Comparison of ENCODE assay signal across 24 cellular contexts in the genomic region with DNA sequence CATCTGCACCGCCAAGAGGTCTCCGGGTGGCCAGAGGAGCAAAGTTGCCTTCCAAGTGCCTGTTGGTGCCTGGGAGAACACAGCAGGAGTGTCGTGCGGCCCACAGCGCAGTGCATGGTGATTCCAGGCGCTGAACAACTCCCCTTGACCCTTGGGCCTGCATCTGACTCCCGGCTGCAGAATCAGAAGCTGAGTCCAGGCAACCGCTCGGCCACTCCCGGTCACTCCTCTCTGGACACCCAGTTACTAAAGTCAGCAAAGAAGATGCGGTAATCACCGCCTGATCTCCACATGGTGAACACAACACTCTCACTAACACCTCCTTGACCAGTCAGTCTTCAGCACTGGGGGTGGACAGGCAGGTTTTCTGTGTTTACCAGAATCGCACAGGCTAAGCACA. TPM values are rescaled to one million over a fixed set of nuclear protein-coding genes. Genes with fewer than 3 reads are reported as not detected.
DNase-seq lines count a peak whose midpoint lies in the region; ATAC-seq, FAIRE-seq and TF ChIP-seq lines count a peak whose summit lies in the region.
"Had no signal": no experiment of that assay in that cellular context is flagged by ENCODE, and none has a peak within 500 bp of the region (broad histone marks: within the 10 kb centered on the region; RNA-seq: fewer than 3 reads in every experiment).

No MANE protein-coding gene starts in this region.

- peak in 2 of 3 donors; percentile 24 to 52 for DNase-seq in right lobe of liver
- no peak for DNase-seq in HepG2 (ENCODE audit: low spot score)
- no peak for DNase-seq in lower lobe of right lung
- DNase-seq in neural crest cell (ENCODE audit: low read depth, low spot score), result no peak
- DNase-seq in HT-29 (ENCODE audit: low spot score), result no peak
- no peak for DNase-seq in NCI-H69 (lab: John Stamatoyannopoulos, UW)
- DNase-seq: 8988T; CD4-positive, CD25-positive, alpha-beta regulatory T cell; CD8-positive, alpha-beta memory T cell; COR-L47; DMS 273 treated with DMSO at 0.1 percent for 48 hours; DMS53; DND-41; HCEC 1CT had no signal

- TF ChIP-seq RAD21 in HepG2 (CRISPR knock-in tag; IDR thresholded peaks at IDR 0.05), result no peak

- H3K27ac Mint-ChIP-seq in neural crest cell (ENCODE audit: unreplicated experiment), result peak overlapping the region; percentile 84
- H3K27ac Mint-ChIP-seq: CD4-positive, CD25-positive, alpha-beta regulatory T cell; GM23338 had no signal

- H3K9me3 ChIP-seq in right lobe of liver (no peaks in the 10 kb centered on the region), HepG2 (ENCODE audit: low read length) (no peaks in the 10 kb centered on the region), lower lobe of right lung (no peaks in the 10 kb centered on the region)
- H3K9me3 ChIP-seq: BLaER1 treated with 17β-estradiol and CSF1 and Interleukin-3, amounts not matched to agents 10 nM and 100 nM had no signal

- TF ChIP-seq CTCF in right lobe of liver (IDR thresholded peaks at IDR 0.05) (no peak), HepG2 (CRISPR knock-in tag; IDR thresholded peaks at IDR 0.05) (no peak), lower lobe of right lung (IDR thresholded peaks at IDR 0.05) (no peak), neural crest cell (conservative IDR thresholded peaks at IDR 0.05) (no peak)

- no TSS peak for BruUV-seq in HepG2 (replicated peaks; lab: Mats Ljungman, UMichigan)

- in situ Hi-C loops in HepG2 (cut with HindIII; ENCODE audit: extremely low pct_ligation_motif_present, low pct_unique_long_range_greater_than_20kb), result no loop called here

- H3K4me3 ChIP-seq in right lobe of liver (no peak overlapping the region), HepG2 (replicated peaks in 1 of 3; ENCODE audit: insufficient read depth in 1 of 3, low read depth in 2 of 3, low read length in 3 of 3) (no peak overlapping the region), lower lobe of right lung (no peak overlapping the region)
- H3K4me3 ChIP-seq: BLaER1 treated with 17β-estradiol and CSF1 and Interleukin-3, amounts not matched to agents 10 nM and 100 nM; GM23338 had no signal

- H4K20me1 ChIP-seq in HepG2 (ENCODE audit: insufficient read depth, low read length), result no peaks in the 10 kb centered on the region

- no peaks in the 10 kb centered on the region for H3K79me2 ChIP-seq in HepG2 (ENCODE audit: insufficient read depth, low read length)

- no peak overlapping the region for H3K27ac ChIP-seq in right lobe of liver
- H3K27ac ChIP-seq in HepG2 (ENCODE audit: extremely low read length, insufficient read depth, low read length), result no peak overlapping the region
- H3K27ac ChIP-seq in lower lobe of right lung, result no peak overlapping the region
- H3K27ac ChIP-seq: BLaER1 treated with 17β-estradiol and CSF1 and Interleukin-3, amounts not matched to agents 10 nM and 100 nM had no signal

- no peak overlapping the region for H3K4me3 Mint-ChIP-seq in neural crest cell
- H3K4me3 Mint-ChIP-seq: GM23338 had no signal

- no peak for TF ChIP-seq POLR2A in right lobe of liver (IDR thresholded peaks at IDR 0.05)
- TF ChIP-seq POLR2A in HepG2 (IDR thresholded peaks at IDR 0.05; ENCODE audit: insufficient read depth in 1 of 2, low read depth in 2 of 2, low read length in 2 of 2), result no peak

- CTCF ChIA-PET in HepG2 (lab: Yijun Ruan, JAX; ENCODE audit: low intra/inter-chr PET ratio, low total read pairs), result no interaction called here

- H3K36me3 ChIP-seq in right lobe of liver, result no peaks in the 10 kb centered on the region
- H3K36me3 ChIP-seq in HepG2 (replicated peaks in 1 of 2; ENCODE audit: control insufficient read depth in 1 of 2, insufficient read depth in 2 of 2, low read length in 2 of 2), result peaks cover 0 to 9% of the 10 kb centered on the region in 2 experiments; a peak in 3 of 5 replicates
- H3K36me3 ChIP-seq in lower lobe of right lung, result no peaks in the 10 kb centered on the region

- H3K36me3 Mint-ChIP-seq in neural crest cell (ENCODE audit: low read depth), result peaks cover 54% of the 10 kb centered on the region

- H3K4me1 ChIP-seq in right lobe of liver, result peaks cover 0 to 6% (median 0%) of the 10 kb centered on the region in 4 donors
- H3K4me1 ChIP-seq in HepG2 (ENCODE audit: insufficient read depth, low read length), result peaks cover 11% of the 10 kb centered on the region
- no peaks in the 10 kb centered on the region for H3K4me1 ChIP-seq in lower lobe of right lung

- TF ChIP-seq EP300 in HepG2 (IDR thresholded peaks at IDR 0.05; ENCODE audit: low read depth in 2 of 2, low read length in 2 of 2) (no peak), HepG2 (CRISPR knock-in tag; IDR thresholded peaks at IDR 0.05; ENCODE audit: borderline replicate concordance) (no peak)

- no peaks in the 10 kb centered on the region for H3K9me3 Mint-ChIP-seq in neural crest cell
- H3K9me3 Mint-ChIP-seq: CD4-positive, CD25-positive, alpha-beta regulatory T cell; CD8-positive, alpha-beta memory T cell had no signal

- peaks cover 8% of the 10 kb centered on the region for H3K4me1 Mint-ChIP-seq in neural crest cell
- H3K4me1 Mint-ChIP-seq: CD4-positive, CD25-positive, alpha-beta regulatory T cell had no signal

- WGBS in right lobe of liver (ENCODE audit: insufficient coverage, low coverage, low lambda C conversion rate, missing lambda C conversion rate), result 90% methylated on average over 2 of the region's 13 CpGs
- 95% methylated on average over 13 of the region's 13 CpGs for WGBS in HepG2 (ENCODE audit: low lambda C conversion rate)

- H2AFZ ChIP-seq in HepG2 (ENCODE audit: low read length), result no peak overlapping the region
- H2AFZ ChIP-seq: GM23338 had no signal

- POLR2A ChIA-PET in HepG2 (lab: Yijun Ruan, JAX), result no interaction called here

- intact Hi-C loops in right lobe of liver (cut with DNase I) (no loop called here), HepG2 (cut with micrococcal nuclease; ENCODE audit: unreplicated experiment) (no loop called here), lower lobe of right lung (cut with DNase I) (no loop called here)

- peak; percentile 41 to 73 (median 51) for ATAC-seq in right lobe of liver
- ATAC-seq in HepG2, result no peak
- ATAC-seq in lower lobe of right lung, result peak; percentile 23 to 56
- ATAC-seq in HG03045 (IDR thresholded peaks at IDR 0.05; ENCODE audit: unreplicated experiment), result no peak
- no peak for ATAC-seq in HG02981 (IDR thresholded peaks at IDR 0.05; ENCODE audit: unreplicated experiment)
- ATAC-seq: GM23338 had no signal

- H3K4me2 ChIP-seq in HepG2 (ENCODE audit: low read depth, low read length), result no peak overlapping the region
- H3K4me2 ChIP-seq: BLaER1 treated with 17β-estradiol and CSF1 and Interleukin-3, amounts not matched to agents 10 nM and 100 nM; GM23338 had no signal

- no peaks in the 10 kb centered on the region for H3K27me3 Mint-ChIP-seq in neural crest cell (ENCODE audit: low read depth)
- H3K27me3 Mint-ChIP-seq: CD4-positive, CD25-positive, alpha-beta regulatory T cell; CD8-positive, alpha-beta memory T cell had no signal

- no peak for FAIRE-seq in HepG2 (lab: Jason Lieb, UNC)
- FAIRE-seq: G401.6, GM12892, GM18507, H54 had no signal

- no peaks in the 10 kb centered on the region for H3K27me3 ChIP-seq in right lobe of liver
- H3K27me3 ChIP-seq in HepG2 (ENCODE audit: control insufficient read depth in 1 of 2, insufficient read depth in 2 of 2, low read length in 2 of 2), result no peaks in the 10 kb centered on the region
- no peaks in the 10 kb centered on the region for H3K27me3 ChIP-seq in lower lobe of right lung (ENCODE audit: low read depth)

- H3K9ac ChIP-seq in HepG2 (ENCODE audit: insufficient read depth, low read depth, low read length), result no peak overlapping the region
- H3K9ac ChIP-seq: BLaER1 treated with 17β-estradiol and CSF1 and Interleukin-3, amounts not matched to agents 10 nM and 100 nM had no signal

RNA-seq across cellular contexts. Expression of gene SCD, which starts 35.5 kb away (rescaled TPM):
- total RNA-seq in right lobe of liver (100 to 1,000 TPM in 4 of 6 experiments, 10 to 100 TPM in 2; 38.3 to 599 (median 220) TPM), HepG2 (2016; rRNA removed; fragmentation: Illumina TruSeq; extraction: Trizol) (338 and 492 TPM in 2 replicates), lower lobe of right lung (327 TPM), neural crest cell (969 and 975 TPM in 2 replicates)
- total RNA-seq in HepG2 (2016; cell fraction: cytosol; rRNA removed; fragmentation: Illumina TruSeq; extraction: Trizol; ENCODE audit: low read depth), result 31.9 and 37.2 TPM in 2 replicates
- total RNA-seq in HepG2 (2016; cell fraction: insoluble cytoplasmic fraction; rRNA removed; fragmentation: Illumina TruSeq; extraction: Trizol), result 303 and 473 TPM in 2 replicates
- 175 and 195 TPM in 2 replicates for total RNA-seq in HepG2 (2016; cell fraction: membrane; rRNA removed; fragmentation: Illumina TruSeq; extraction: Trizol)
- total RNA-seq in HepG2 (2016; cell fraction: nucleus; rRNA removed; fragmentation: Illumina TruSeq; extraction: Trizol), result 532 and 631 TPM in 2 replicates
- polyA plus RNA-seq in HepG2 (2011; rRNA removed), result 512 and 596 TPM in 2 replicates
- 368 and 565 TPM in 2 replicates for polyA plus RNA-seq in HepG2 (2011; cell fraction: cytosol; rRNA removed)
- 147 and 228 TPM in 2 replicates for polyA plus RNA-seq in HepG2 (2011; cell fraction: nucleus; rRNA removed)
- 585 and 769 TPM in 2 replicates for polyA plus RNA-seq in HepG2 (2012)
- 36.1 and 38.4 TPM in 2 replicates for polyA plus RNA-seq in HepG2 (2016; cell fraction: cytosol; fragmentation: Illumina TruSeq; extraction: Trizol; ENCODE audit: low read depth)
- polyA plus RNA-seq in HepG2 (2016; cell fraction: insoluble cytoplasmic fraction; fragmentation: Illumina TruSeq; extraction: Trizol; ENCODE audit: low read depth), result 315 and 357 TPM in 2 replicates
- polyA plus RNA-seq in HepG2 (2016; cell fraction: membrane; fragmentation: Illumina TruSeq; extraction: Trizol; ENCODE audit: low read depth), result 107 and 124 TPM in 2 replicates
- polyA plus RNA-seq in HepG2 (2016; cell fraction: nucleus; fragmentation: Illumina TruSeq; extraction: Trizol; ENCODE audit: insufficient read depth, low read depth), result 708 and 740 TPM in 2 replicates
- 748 and 1,007 TPM in 2 replicates for polyA minus RNA-seq in HepG2 (2011; rRNA and poly(A)+ RNA removed; ENCODE audit: low replicate concordance)
- polyA minus RNA-seq in HepG2 (2011; cell fraction: cytosol; rRNA and poly(A)+ RNA removed), result 527 and 633 TPM in 2 replicates
- 165 and 293 TPM in 2 replicates for polyA minus RNA-seq in HepG2 (2011; cell fraction: nucleus; rRNA and poly(A)+ RNA removed)
- 253 and 267 TPM in 2 replicates for total RNA-seq in HT-29 (2014; rRNA removed; shearing (Covaris generic))

RNA-seq across cellular contexts. Expression of gene PKD2L1, which starts 52.5 kb away (rescaled TPM):
- under 1 TPM in 3 of 6 experiments, not detected in 3; 0.12 to 0.26 (median 0.22) TPM for total RNA-seq in right lobe of liver
- 0.07 and 0.31 TPM in 2 replicates for total RNA-seq in HepG2 (2016; rRNA removed; fragmentation: Illumina TruSeq; extraction: Trizol)
- not detected in 2 replicates for total RNA-seq in HepG2 (2016; cell fraction: cytosol; rRNA removed; fragmentation: Illumina TruSeq; extraction: Trizol; ENCODE audit: low read depth)
- 0.07 and 0.30 TPM in 2 replicates for total RNA-seq in HepG2 (2016; cell fraction: insoluble cytoplasmic fraction; rRNA removed; fragmentation: Illumina TruSeq; extraction: Trizol)
- not detected in 2 replicates for total RNA-seq in HepG2 (2016; cell fraction: membrane; rRNA removed; fragmentation: Illumina TruSeq; extraction: Trizol)
- not detected in 2 replicates for total RNA-seq in HepG2 (2016; cell fraction: nucleus; rRNA removed; fragmentation: Illumina TruSeq; extraction: Trizol)
- polyA plus RNA-seq in HepG2 (2011; rRNA removed), result 0.15 and 0.27 TPM in 2 replicates
- polyA plus RNA-seq in HepG2 (2011; cell fraction: cytosol; rRNA removed), result 0.15 and 0.21 TPM in 2 replicates
- polyA plus RNA-seq in HepG2 (2011; cell fraction: nucleus; rRNA removed), result 0.61 and 0.90 TPM in 2 replicates
- polyA plus RNA-seq in HepG2 (2012), result 0.16 and 0.55 TPM in 2 replicates
- polyA plus RNA-seq in HepG2 (2016; cell fraction: cytosol; fragmentation: Illumina TruSeq; extraction: Trizol; ENCODE audit: low read depth), result not detected in 2 replicates
- 0.33 TPM in 1 of 2 replicates, not detected in the other for polyA plus RNA-seq in HepG2 (2016; cell fraction: insoluble cytoplasmic fraction; fragmentation: Illumina TruSeq; extraction: Trizol; ENCODE audit: low read depth)
- polyA plus RNA-seq in HepG2 (2016; cell fraction: membrane; fragmentation: Illumina TruSeq; extraction: Trizol; ENCODE audit: low read depth), result not detected in 2 replicates
- 0.21 TPM in 1 of 2 replicates, not detected in the other for polyA plus RNA-seq in HepG2 (2016; cell fraction: nucleus; fragmentation: Illumina TruSeq; extraction: Trizol; ENCODE audit: insufficient read depth, low read depth)
- 0.26 and 0.72 TPM in 2 replicates for polyA minus RNA-seq in HepG2 (2011; rRNA and poly(A)+ RNA removed; ENCODE audit: low replicate concordance)
- polyA minus RNA-seq in HepG2 (2011; cell fraction: cytosol; rRNA and poly(A)+ RNA removed), result not detected in 2 replicates
- polyA minus RNA-seq in HepG2 (2011; cell fraction: nucleus; rRNA and poly(A)+ RNA removed), result not detected in 2 replicates
- 3.4 TPM for total RNA-seq in lower lobe of right lung
- total RNA-seq in neural crest cell, result 0.14 TPM in 1 of 2 replicates, not detected in the other
- total RNA-seq in HT-29 (2014; rRNA removed; shearing (Covaris generic)), result 0.21 TPM in 1 of 2 replicates, not detected in the other
- total RNA-seq: A673; CD4-positive, CD25-positive, alpha-beta regulatory T cell; CD8-positive, alpha-beta memory T cell; GM23338 had no signal
- polyA plus RNA-seq: AG04450; CD4-positive, CD25-positive, alpha-beta regulatory T cell; CD8-positive, alpha-beta memory T cell; GM23338 had no signal

Comparison
In these comparisons a context has a peak if more than half of its experiments do, and no peak if none do; other contexts are left out.
1. ATAC-seq: peak in right lobe of liver (4 of 4) and lower lobe of right lung (2 of 2); none in HepG2 (single experiment), HG03045 (single experiment) and HG02981 (single experiment).
2. DNase-seq: peak in right lobe of liver (2 of 3); none in HepG2 (single experiment), lower lobe of right lung (single experiment), neural crest cell (single experiment), HT-29 (single experiment) and NCI-H69 (single experiment).